ENCODE assay signal across 24 cellular contexts in genomic region chr10:113553149-113553548, GRCh38. TPM values are rescaled to one million over a fixed set of nuclear protein-coding genes. Genes with fewer than 3 reads are reported as not detected.
"Had no signal": no experiment of that assay in that cellular context is flagged by ENCODE, and none has a peak within 500 bp of the region (broad histone marks: within the 10 kb centered on the region; RNA-seq: fewer than 3 reads in every experiment).

No MANE protein-coding gene starts in this region.

- H3K27me3 ChIP-seq: right atrium auricular region, transverse colon, uterus had no signal

- H3K27ac ChIP-seq: epithelial cell of prostate, heart right ventricle, lower lobe of right lung, psoas muscle, right atrium auricular region, transverse colon, uterus had no signal

- H3K36me3 ChIP-seq: heart right ventricle, lower lobe of right lung, right atrium auricular region, transverse colon, uterus had no signal

- H3K4me1 ChIP-seq: lower lobe of right lung, uterus had no signal

- H3K27ac Mint-ChIP-seq: activated naive CD8-positive, alpha-beta T cell treated with anti-CD3 and anti-CD28 coated beads for 36 hours; activated T-helper 2 cell treated with anti-CD3 and anti-CD28 coated beads, Interferon-gamma antibody, Interleukin-2, Interleukin-4, amounts not matched to agents 10 μg/mL and 5 μg/mL and 100 μg/mL, durations not matched to agents 14 hours and 24 hours and 36 hours; naive thymus-derived CD8-positive, alpha-beta T cell; T-helper 1 cell treated with Interleukin-12 subunit alpha and Interleukin-12 subunit beta and Interleukin-4 antibody, amounts not matched to agents 30 μg/mL and 1 μg/mL, for 36 hours had no signal

- H3K4me3 Mint-ChIP-seq: activated naive CD8-positive, alpha-beta T cell treated with anti-CD3 and anti-CD28 coated beads for 36 hours; activated T-cell treated with anti-CD3 and anti-CD28 coated beads, Interleukin-2, amount 50 U/mL, for 4 hours; naive thymus-derived CD8-positive, alpha-beta T cell; T-helper 1 cell treated with Interleukin-12 subunit alpha and Interleukin-12 subunit beta and Interleukin-4 antibody, amounts not matched to agents 30 μg/mL and 1 μg/mL, for 36 hours had no signal

- H3K9me3 Mint-ChIP-seq: activated naive CD8-positive, alpha-beta T cell treated with anti-CD3 and anti-CD28 coated beads for 36 hours; activated T-cell treated with anti-CD3 and anti-CD28 coated beads, Interleukin-2, amount 50 U/mL, for 4 hours; activated T-helper 2 cell treated with anti-CD3 and anti-CD28 coated beads, Interferon-gamma antibody, Interleukin-2, Interleukin-4, amounts not matched to agents 10 μg/mL and 5 μg/mL and 100 μg/mL, durations not matched to agents 14 hours and 24 hours and 36 hours; naive thymus-derived CD8-positive, alpha-beta T cell; T-helper 1 cell treated with Interleukin-12 subunit alpha and Interleukin-12 subunit beta and Interleukin-4 antibody, amounts not matched to agents 30 μg/mL and 1 μg/mL, for 36 hours had no signal

- H3K4me3 ChIP-seq: heart right ventricle, lower lobe of right lung, psoas muscle, right atrium auricular region, transverse colon, uterus had no signal

- H3K4me1 Mint-ChIP-seq: naive thymus-derived CD8-positive, alpha-beta T cell had no signal

- ATAC-seq: activated T-cell treated with anti-CD3 and anti-CD28 coated beads, Interleukin-2, amount 50 U/mL, for 4 hours; heart right ventricle; left colon; naive thymus-derived CD8-positive, alpha-beta T cell had no signal

- DNase-seq: activated CD4-positive, alpha-beta T cell treated with anti-CD3 and anti-CD28 coated beads for 4 hours; activated CD4-positive, alpha-beta T cell treated with anti-CD3 and anti-CD28 coated beads, Interleukin-2, amount 50 U/mL, for 48 hours; activated CD4-positive, CD25-positive, alpha-beta regulatory T cell; activated CD8-positive, alpha-beta memory T cell treated with anti-CD3 and anti-CD28 coated beads, Interleukin-2, amount 50 U/mL, for 48 hours; activated naive CD4-positive, alpha-beta T cell treated with Interleukin-2 at 50 U/mL for 16 hours; activated naive CD8-positive, alpha-beta T cell treated with anti-CD3 and anti-CD28 coated beads for 36 hours; activated T-cell treated with anti-CD3 and anti-CD28 coated beads, Interleukin-2, amount 50 U/mL, for 4 hours; heart right ventricle; left colon; lower lobe of right lung; naive thymus-derived CD8-positive, alpha-beta T cell; psoas muscle; stimulated activated CD4-positive, alpha-beta T cell treated with anti-CD3 and anti-CD28 coated beads, Interleukin-1b, Interleukin-23, amount 100 ng/mL, for 48 hours; T1000; transverse colon; uterus had no signal

- H3K36me3 Mint-ChIP-seq: activated naive CD8-positive, alpha-beta T cell treated with anti-CD3 and anti-CD28 coated beads for 36 hours; naive thymus-derived CD8-positive, alpha-beta T cell had no signal

- H3K9me3 ChIP-seq: heart right ventricle, lower lobe of right lung, psoas muscle, right atrium auricular region, transverse colon, uterus had no signal

RNA-seq across cellular contexts. Expression of gene HABP2, which starts 0.3 kb away (rescaled TPM):
- total RNA-seq: activated CD8-positive, alpha-beta memory T cell treated with anti-CD3 and anti-CD28 coated beads for 36 hours; activated naive CD8-positive, alpha-beta T cell treated with anti-CD3 and anti-CD28 coated beads for 36 hours; activated T-helper 2 cell treated with anti-CD3 and anti-CD28 coated beads, Interferon-gamma antibody, Interleukin-2, Interleukin-4, amounts not matched to agents 10 μg/mL and 5 μg/mL and 100 μg/mL, durations not matched to agents 14 hours and 24 hours and 36 hours; cerebellum; fibroblast of villous mesenchyme; heart right ventricle; left colon; naive thymus-derived CD8-positive, alpha-beta T cell; right atrium auricular region; transverse colon had no signal
- polyA plus RNA-seq: keratinocyte; naive thymus-derived CD8-positive, alpha-beta T cell had no signal
